Comparison of ENCODE assay signal across 12 cellular contexts in the genomic region with DNA sequence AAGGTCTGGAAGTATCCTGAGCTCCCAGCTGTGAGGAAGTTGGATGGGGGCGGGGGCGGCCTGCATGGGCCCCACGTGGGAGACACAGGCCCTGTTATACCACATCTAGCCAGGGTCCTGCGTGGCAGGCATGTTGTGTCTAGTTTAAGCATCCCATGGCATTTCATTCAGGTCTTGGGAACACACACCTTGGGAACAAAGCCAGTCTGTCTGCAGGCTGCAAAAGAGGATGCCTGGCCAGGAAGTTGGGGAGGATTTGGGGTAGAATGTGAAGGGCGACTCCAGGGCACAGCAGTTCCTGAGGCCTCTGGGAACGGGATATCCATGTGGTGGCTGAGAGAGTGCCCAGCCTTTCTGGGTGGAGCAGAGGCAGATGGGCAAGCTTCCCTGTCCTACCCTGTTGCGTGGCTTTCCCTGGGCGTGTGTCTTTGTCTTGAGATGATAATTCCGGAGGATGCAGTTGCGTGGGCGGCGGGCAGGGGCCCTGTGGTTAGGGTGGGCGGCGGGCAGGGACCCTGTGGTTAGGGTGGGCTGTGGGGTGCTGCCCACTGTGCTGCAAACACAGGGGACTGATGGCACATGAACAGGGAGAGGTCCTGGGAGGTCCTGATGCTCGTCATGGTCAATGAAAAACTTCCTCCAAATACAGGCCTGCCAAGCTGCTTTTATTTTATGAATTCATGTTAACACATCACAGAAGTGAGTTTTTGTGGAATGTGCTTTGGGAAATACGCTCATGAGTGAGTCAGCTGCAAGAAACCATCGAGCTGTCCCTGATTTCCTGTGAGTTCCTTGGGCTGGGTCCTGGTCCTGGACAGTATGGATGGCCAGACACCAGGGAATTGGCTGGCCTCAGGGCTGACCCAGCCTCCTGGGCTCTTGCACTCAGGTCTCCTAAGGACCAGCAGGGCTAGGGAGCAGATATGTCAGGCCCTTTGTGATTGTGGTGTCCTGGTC.
DNase-seq lines count a peak whose midpoint lies in the region; ATAC-seq, FAIRE-seq and TF ChIP-seq lines count a peak whose summit lies in the region.
"Had no signal": no experiment of that assay in that cellular context is flagged by ENCODE, and none has a peak within 500 bp of the region (broad histone marks: within the 10 kb centered on the region; RNA-seq: fewer than 3 reads in every experiment).

No MANE protein-coding gene starts in this region.

- peaks cover 0 to 8% of the 10 kb centered on the region in 2 donors for H3K4me1 ChIP-seq in kidney (ENCODE audit: control insufficient read depth in 1 of 2, insufficient read depth in 1 of 2, low read depth in 1 of 2, low read length in 2 of 2)
- no peaks in the 10 kb centered on the region for H3K4me1 ChIP-seq in upper lobe of right lung
- H3K4me1 ChIP-seq: heart right ventricle had no signal

- FAIRE-seq in bronchial epithelial cell (lab: Jason Lieb, UNC) (no peak), kidney (lab: Jason Lieb, UNC) (no peak)

- CTCF ChIA-PET in activated CD8-positive, alpha-beta memory T cell treated with anti-CD3 and anti-CD28 coated beads, Interleukin-2, amount 10 ng/mL, durations not matched to agents 7 days and 5 days (lab: Charles Lee): no interaction called here

- H3K27me3 ChIP-seq in bronchial epithelial cell (ENCODE audit: control insufficient read depth, insufficient read depth, low read length) (no peaks in the 10 kb centered on the region), upper lobe of right lung (no peaks in the 10 kb centered on the region)
- H3K27me3 ChIP-seq: heart right ventricle had no signal

- no peak for ATAC-seq in activated CD8-positive, alpha-beta memory T cell treated with anti-CD3 and anti-CD28 coated beads, Interleukin-2, amount 10 ng/mL, durations not matched to agents 7 days and 5 days
- no peak for ATAC-seq in upper lobe of right lung
- ATAC-seq in HG03432 (IDR thresholded peaks at IDR 0.05; ENCODE audit: unreplicated experiment): no peak
- ATAC-seq: Panc1 had no signal

- intact Hi-C loops in kidney (cut with DNase I): no loop called here
- intact Hi-C loops in upper lobe of right lung (cut with DNase I): no loop called here

- H3K4me3 ChIP-seq in bronchial epithelial cell (ENCODE audit: low read depth, low read length): no peak overlapping the region
- H3K4me3 ChIP-seq in kidney (ENCODE audit: low read length in 2 of 2): no peak overlapping the region
- no peak overlapping the region for H3K4me3 ChIP-seq in upper lobe of right lung
- H3K4me3 ChIP-seq: heart right ventricle had no signal

- no peak overlapping the region for H3K27ac Mint-ChIP-seq in activated CD8-positive, alpha-beta memory T cell treated with anti-CD3 and anti-CD28 coated beads, Interleukin-2, amount 10 ng/mL, durations not matched to agents 7 days and 5 days
- H3K27ac Mint-ChIP-seq: activated naive CD8-positive, alpha-beta T cell treated with anti-CD3 and anti-CD28 coated beads, Interleukin-2, amount 10 ng/mL, durations not matched to agents 7 days and 5 days had no signal

- no peak overlapping the region for H3K9ac ChIP-seq in kidney (ENCODE audit: low read length in 2 of 2)

- peak; percentile 34 for DNase-seq in activated CD8-positive, alpha-beta memory T cell treated with anti-CD3 and anti-CD28 coated beads, Interleukin-2, amount 10 ng/mL, durations not matched to agents 7 days and 5 days
- no peak for DNase-seq in activated CD8-positive, alpha-beta memory T cell treated with anti-CD3 and anti-CD28 coated beads, Interleukin-2, amount 50 U/mL, for 4 hours
- DNase-seq in bronchial epithelial cell (ENCODE audit: low read depth) (peak; percentile 68), kidney (peak; percentile 55), upper lobe of right lung (peak; percentile 57), DMS114 treated with DMSO at 0.1 percent for 48 hours (lab: John Stamatoyannopoulos, UW; ENCODE audit: unreplicated experiment) (no peak)
- no peak for DNase-seq in activated naive CD4-positive, alpha-beta T cell treated with Interleukin-2 at 50 U/mL for 16 hours
- DNase-seq: activated naive CD8-positive, alpha-beta T cell treated with anti-CD3 and anti-CD28 coated beads, Interleukin-2, amount 10 ng/mL, durations not matched to agents 7 days and 5 days; heart right ventricle; NCI-H187 had no signal

- no peaks in the 10 kb centered on the region for H3K27me3 Mint-ChIP-seq in activated CD8-positive, alpha-beta memory T cell treated with anti-CD3 and anti-CD28 coated beads, Interleukin-2, amount 10 ng/mL, durations not matched to agents 7 days and 5 days

- H3K9me3 Mint-ChIP-seq in activated CD8-positive, alpha-beta memory T cell treated with anti-CD3 and anti-CD28 coated beads, Interleukin-2, amount 10 ng/mL, durations not matched to agents 7 days and 5 days (ENCODE audit: low read depth): no peaks in the 10 kb centered on the region
- H3K9me3 Mint-ChIP-seq: activated naive CD8-positive, alpha-beta T cell treated with anti-CD3 and anti-CD28 coated beads, Interleukin-2, amount 10 ng/mL, durations not matched to agents 7 days and 5 days had no signal

- H3K4me3 Mint-ChIP-seq in activated CD8-positive, alpha-beta memory T cell treated with anti-CD3 and anti-CD28 coated beads, Interleukin-2, amount 10 ng/mL, durations not matched to agents 7 days and 5 days: no peak overlapping the region
- H3K4me3 Mint-ChIP-seq: activated naive CD8-positive, alpha-beta T cell treated with anti-CD3 and anti-CD28 coated beads, Interleukin-2, amount 10 ng/mL, durations not matched to agents 7 days and 5 days had no signal

- H3K27ac ChIP-seq in kidney (ENCODE audit: low read depth in 2 of 2, low read length in 2 of 2) (no peak overlapping the region), upper lobe of right lung (no peak overlapping the region)

- H3K36me3 ChIP-seq in bronchial epithelial cell (ENCODE audit: control insufficient read depth, insufficient read depth, low read length) (no peaks in the 10 kb centered on the region), kidney (ENCODE audit: control insufficient read depth in 1 of 2, insufficient read depth in 2 of 2, low read length in 2 of 2) (no peaks in the 10 kb centered on the region), upper lobe of right lung (no peaks in the 10 kb centered on the region)
- H3K36me3 ChIP-seq: heart right ventricle had no signal

- no peaks in the 10 kb centered on the region for H3K4me1 Mint-ChIP-seq in activated CD8-positive, alpha-beta memory T cell treated with anti-CD3 and anti-CD28 coated beads, Interleukin-2, amount 10 ng/mL, durations not matched to agents 7 days and 5 days
- H3K4me1 Mint-ChIP-seq: activated naive CD8-positive, alpha-beta T cell treated with anti-CD3 and anti-CD28 coated beads, Interleukin-2, amount 10 ng/mL, durations not matched to agents 7 days and 5 days had no signal

- H3K9me3 ChIP-seq in kidney (ENCODE audit: control insufficient read depth in 1 of 2, low read length in 2 of 2) (no peaks in the 10 kb centered on the region), upper lobe of right lung (no peaks in the 10 kb centered on the region)
- H3K9me3 ChIP-seq: heart right ventricle had no signal

- no peak for TF ChIP-seq CTCF in bronchial epithelial cell (IDR thresholded peaks at IDR 0.05; ENCODE audit: insufficient read depth, low read length, severe bottlenecking)
- TF ChIP-seq CTCF in kidney (IDR thresholded peaks at IDR 0.05; ENCODE audit: borderline replicate concordance, extremely low read depth, insufficient read depth): no peak
- TF ChIP-seq CTCF in upper lobe of right lung (IDR thresholded peaks at IDR 0.05): no peak

- H3K36me3 Mint-ChIP-seq in activated CD8-positive, alpha-beta memory T cell treated with anti-CD3 and anti-CD28 coated beads, Interleukin-2, amount 10 ng/mL, durations not matched to agents 7 days and 5 days: no peaks in the 10 kb centered on the region
- H3K36me3 Mint-ChIP-seq: activated naive CD8-positive, alpha-beta T cell treated with anti-CD3 and anti-CD28 coated beads, Interleukin-2, amount 10 ng/mL, durations not matched to agents 7 days and 5 days had no signal

Comparison
In these comparisons a context has a peak if more than half of its experiments do, and no peak if none do; other contexts are left out.
1. DNase-seq: peak in activated CD8-positive, alpha-beta memory T cell treated with anti-CD3 and anti-CD28 coated beads, Interleukin-2, amount 10 ng/mL, durations not matched to agents 7 days and 5 days (single experiment), bronchial epithelial cell (single experiment), kidney (single experiment) and upper lobe of right lung (single experiment); none in activated CD8-positive, alpha-beta memory T cell treated with anti-CD3 and anti-CD28 coated beads, Interleukin-2, amount 50 U/mL, for 4 hours (single experiment), activated naive CD4-positive, alpha-beta T cell treated with Interleukin-2 at 50 U/mL for 16 hours (single experiment) and DMS114 treated with DMSO at 0.1 percent for 48 hours (single experiment).